ENCODE assay signal across 22 cellular contexts in the genomic region with DNA sequence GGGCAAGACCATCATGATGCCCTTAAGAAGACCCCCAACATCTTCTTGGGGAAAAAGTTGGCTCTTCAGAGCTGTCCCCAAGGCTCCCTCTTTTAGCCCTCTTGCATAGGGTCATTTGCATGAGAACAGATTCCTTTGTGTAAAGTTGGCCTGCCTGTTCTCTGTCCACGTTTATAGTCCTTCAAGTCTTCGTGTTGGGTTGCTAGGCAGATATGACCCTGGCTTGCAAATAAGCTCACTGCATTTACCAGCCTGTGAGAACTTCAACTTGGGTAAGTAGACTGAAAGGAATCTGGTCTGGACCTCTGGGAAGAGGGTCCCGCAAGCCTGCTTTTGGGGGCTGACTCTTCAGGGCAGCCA. TPM values are rescaled to one million over a fixed set of nuclear protein-coding genes. Genes with fewer than 3 reads are reported as not detected.
DNase-seq lines count a peak whose midpoint lies in the region; ATAC-seq, FAIRE-seq and TF ChIP-seq lines count a peak whose summit lies in the region.
"Had no signal": no experiment of that assay in that cellular context is flagged by ENCODE, and none has a peak within 500 bp of the region (broad histone marks: within the 10 kb centered on the region; RNA-seq: fewer than 3 reads in every experiment).

No MANE protein-coding gene starts in this region.

- no peak overlapping the region for H2AFZ ChIP-seq in K562 (ENCODE audit: low read depth, low read length)

- CTCF ChIA-PET in CD4-positive, alpha-beta T cell (lab: Charles Lee): no interaction called here
- CTCF ChIA-PET in K562 (lab: Yijun Ruan, JAX; ENCODE audit: low intra/inter-chr PET ratio): no interaction called here

- TF ChIP-seq EP300 in K562 (IDR thresholded peaks at IDR 0.05; ENCODE audit: low read length): no peak

- peak overlapping the region; percentile 18 for H3K4me3 Mint-ChIP-seq in CD4-positive, alpha-beta T cell
- peak overlapping the region; percentile 57 for H3K4me3 Mint-ChIP-seq in natural killer cell
- no peak overlapping the region for H3K4me3 Mint-ChIP-seq in activated T-cell treated with anti-CD3 and anti-CD28 coated beads, Interleukin-2, amount 50 U/mL, for 4 hours
- H3K4me3 Mint-ChIP-seq: stimulated activated effector memory CD8-positive, alpha-beta T cell treated with anti-CD3 and anti-CD28 coated beads, Interleukin-12 subunit alpha, Interleukin-12 subunit beta, amount 100 ng/mL, for 72 hours had no signal

- ATAC-seq in CD4-positive, alpha-beta T cell (ENCODE audit: poor library complexity): no peak
- ATAC-seq in K562 (no peak), natural killer cell (no peak)
- no peak for ATAC-seq in activated T-cell treated with anti-CD3 and anti-CD28 coated beads, Interleukin-2, amount 50 U/mL, for 4 hours
- ATAC-seq: activated CD4-positive, CD25-positive, alpha-beta regulatory T cell treated with anti-CD3 and anti-CD28 coated beads, Interleukin-2, amount 50 U/mL, for 24 hours; esophagus mucosa; naive thymus-derived CD8-positive, alpha-beta T cell; stimulated activated effector memory CD8-positive, alpha-beta T cell treated with anti-CD3 and anti-CD28 coated beads, Interleukin-12 subunit alpha, Interleukin-12 subunit beta, amount 100 ng/mL, for 72 hours had no signal

- H3K9me3 Mint-ChIP-seq in CD4-positive, alpha-beta T cell: no peaks in the 10 kb centered on the region
- no peaks in the 10 kb centered on the region for H3K9me3 Mint-ChIP-seq in natural killer cell
- no peaks in the 10 kb centered on the region for H3K9me3 Mint-ChIP-seq in activated T-cell treated with anti-CD3 and anti-CD28 coated beads, Interleukin-2, amount 50 U/mL, for 4 hours
- H3K9me3 Mint-ChIP-seq: naive thymus-derived CD8-positive, alpha-beta T cell; stimulated activated effector memory CD8-positive, alpha-beta T cell treated with anti-CD3 and anti-CD28 coated beads, Interleukin-12 subunit alpha, Interleukin-12 subunit beta, amount 100 ng/mL, for 72 hours had no signal

- 37% methylated on average over 3 of the region's 3 CpGs for WGBS in K562 (ENCODE audit: insufficient coverage, low coverage, missing lambda C conversion rate)

- H3K4me3 ChIP-seq in HAP-1 (no peak overlapping the region), K562 (no peak overlapping the region)
- H3K4me3 ChIP-seq: ascending aorta, prostate gland had no signal

- H3K9ac ChIP-seq in K562 (ENCODE audit: insufficient read depth in 1 of 2, low read depth in 2 of 2, low read length in 2 of 2): no peak overlapping the region

- H3K4me1 Mint-ChIP-seq in CD4-positive, alpha-beta T cell (ENCODE audit: low read depth): peaks cover 78% of the 10 kb centered on the region
- H3K4me1 Mint-ChIP-seq in natural killer cell: peaks cover 64 to 68% of the 10 kb centered on the region in 2 donors
- peaks cover 58% of the 10 kb centered on the region for H3K4me1 Mint-ChIP-seq in activated T-cell treated with anti-CD3 and anti-CD28 coated beads, Interleukin-2, amount 50 U/mL, for 4 hours (ENCODE audit: low read depth)

- no peaks in the 10 kb centered on the region for H3K79me2 ChIP-seq in K562 (ENCODE audit: control insufficient read depth, insufficient read depth, low read length)

- H4K20me1 ChIP-seq in K562 (replicated peaks; ENCODE audit: control insufficient read depth, insufficient read depth, low read length): no peaks in the 10 kb centered on the region

- H3K27me3 ChIP-seq in CD4-positive, alpha-beta T cell (ENCODE audit: control insufficient read depth, insufficient read depth, low read length): no peaks in the 10 kb centered on the region
- no peaks in the 10 kb centered on the region for H3K27me3 ChIP-seq in HAP-1 (ENCODE audit: low read depth)
- H3K27me3 ChIP-seq in K562 (ENCODE audit: control insufficient read depth in 2 of 2, insufficient read depth in 2 of 2, low read length in 2 of 2): peaks cover 7 to 12% of the 10 kb centered on the region in 2 experiments; a peak in 4 of 5 replicates
- H3K27me3 ChIP-seq: ascending aorta had no signal

- H3K36me3 ChIP-seq in HAP-1 (replicated peaks) (no peaks in the 10 kb centered on the region), K562 (ENCODE audit: control insufficient read depth, insufficient read depth, low read length) (no peaks in the 10 kb centered on the region)
- H3K36me3 ChIP-seq: ascending aorta, prostate gland had no signal

- H3K36me3 Mint-ChIP-seq in CD4-positive, alpha-beta T cell (ENCODE audit: low read depth): peaks cover 13% of the 10 kb centered on the region
- no peaks in the 10 kb centered on the region for H3K36me3 Mint-ChIP-seq in natural killer cell
- no peaks in the 10 kb centered on the region for H3K36me3 Mint-ChIP-seq in activated T-cell treated with anti-CD3 and anti-CD28 coated beads, Interleukin-2, amount 50 U/mL, for 4 hours (ENCODE audit: insufficient read depth)
- H3K36me3 Mint-ChIP-seq: naive thymus-derived CD8-positive, alpha-beta T cell had no signal

- no peak for TF ChIP-seq CTCF in CD4-positive, alpha-beta T cell (IDR thresholded peaks at IDR 0.05)
- no peak for TF ChIP-seq CTCF in K562 (IDR thresholded peaks at IDR 0.05 in 2 of 3, conservative IDR thresholded peaks at IDR 0.05 in 1 of 3; ENCODE audit: insufficient read depth in 2 of 3, low read depth in 1 of 3, low read length in 3 of 3)
- TF ChIP-seq CTCF in natural killer cell (IDR thresholded peaks at IDR 0.05): no peak

- no TSS peak for BruUV-seq in K562 (replicated peaks; lab: Mats Ljungman, UMichigan)

- H3K27ac ChIP-seq in CD4-positive, alpha-beta T cell (ENCODE audit: low read depth, low read length): no peak overlapping the region
- H3K27ac ChIP-seq in K562 (ENCODE audit: extremely low read depth, low read depth, low read length): no peak overlapping the region
- H3K27ac ChIP-seq: ascending aorta, prostate gland had no signal

- H3K4me2 ChIP-seq in K562 (ENCODE audit: insufficient read depth, low read length): no peak overlapping the region

- H3K27me3 Mint-ChIP-seq in CD4-positive, alpha-beta T cell: no peaks in the 10 kb centered on the region
- no peaks in the 10 kb centered on the region for H3K27me3 Mint-ChIP-seq in natural killer cell (ENCODE audit: low read depth in 2 of 2)
- no peaks in the 10 kb centered on the region for H3K27me3 Mint-ChIP-seq in activated T-cell treated with anti-CD3 and anti-CD28 coated beads, Interleukin-2, amount 50 U/mL, for 4 hours (ENCODE audit: low read depth)
- H3K27me3 Mint-ChIP-seq: naive thymus-derived CD8-positive, alpha-beta T cell had no signal

- TF ChIP-seq POLR2A in K562 (conservative IDR thresholded peaks at IDR 0.05): no peak
- no peak for TF ChIP-seq POLR2A in GM12892 (IDR thresholded peaks at IDR 0.05; ENCODE audit: low read depth, low read length)

- H3K27ac Mint-ChIP-seq in CD4-positive, alpha-beta T cell: peak overlapping the region; percentile 78
- peak overlapping the region; percentile 54 to 99 for H3K27ac Mint-ChIP-seq in natural killer cell

- FAIRE-seq in K562 (lab: Jason Lieb, UNC) (no peak), GM12892 (lab: Jason Lieb, UNC) (no peak)
- FAIRE-seq: frontal cortex had no signal

- TF ChIP-seq RAD21 in K562 (CRISPR knock-in tag; conservative IDR thresholded peaks at IDR 0.05 in 1 of 2, IDR thresholded peaks at IDR 0.05 in 1 of 2): no peak

- no peak for DNase-seq in CD4-positive, alpha-beta T cell
- DNase-seq in HAP-1 (ENCODE audit: low spot score in 2 of 2) (peak; percentile 70 to 86), K562 (ENCODE audit: extremely low read depth in 1 of 4, low spot score in 3 of 4) (no peak), natural killer cell (no peak), NCI-H1930 (lab: John Stamatoyannopoulos, UW) (no peak), GM12892 (ENCODE audit: insufficient read length) (no peak)
- no peak for DNase-seq in activated T-cell treated with anti-CD3 and anti-CD28 coated beads, Interleukin-2, amount 50 U/mL, for 4 hours
- DNase-seq: activated CD8-positive, alpha-beta memory T cell treated with anti-CD3 and anti-CD28 coated beads for 24 hours; activated naive CD4-positive, alpha-beta T cell treated with anti-CD3 and anti-CD28 coated beads, Interleukin-2, amount 50 U/mL, for 16 hours; activated T-cell treated with anti-CD3 and anti-CD28 coated beads, Interleukin-2, amount 50 U/mL, for 48 hours; effector CD4-positive, alpha-beta T cell; EL; hypothalamus; naive thymus-derived CD8-positive, alpha-beta T cell; NCI-H2029; NCI-H446 had no signal

- POLR2A ChIA-PET in CD4-positive, alpha-beta T cell (lab: Charles Lee): interaction anchor here (1.0 to 6.3 kb wide), 5 partner anchors 20 to 163 kb away, joined by 3 to 94 read pairs (median 4); partner anchors contain the start of gene WIPI1
- POLR2A ChIA-PET in K562 (lab: Yijun Ruan, JAX): no interaction called here

- in situ Hi-C loops in HAP-1 (cut with MboI; ENCODE audit: low sequenced_read_pairs): no loop called here
- in situ Hi-C loops in K562 (cut with MboI): no loop called here

- H3K9me1 ChIP-seq in K562 (ENCODE audit: control insufficient read depth, insufficient read depth, low read length): no peaks in the 10 kb centered on the region

- intact Hi-C loops in CD4-positive, alpha-beta T cell (cut with DNase I, micrococcal nuclease): loop anchor here in 1 of 2 experiments (5.0 kb wide), 1 partner anchor 47 kb away; the partner anchor contains the start of gene AMZ2
- intact Hi-C loops in K562 (cut with micrococcal nuclease) (no loop called here), natural killer cell (cut with micrococcal nuclease) (loop anchor here (5.0 to 10.0 kb wide), 2 partner anchors 47 to 141 kb away; partner anchors contain the start of gene AMZ2)

- no peaks in the 10 kb centered on the region for H3K9me3 ChIP-seq in CD4-positive, alpha-beta T cell (ENCODE audit: control insufficient read depth, low read length)
- H3K9me3 ChIP-seq in HAP-1: no peaks in the 10 kb centered on the region
- H3K9me3 ChIP-seq in K562 (replicated peaks; ENCODE audit: control insufficient read depth, insufficient read depth, low read depth, low read length): no peaks in the 10 kb centered on the region
- H3K9me3 ChIP-seq: ascending aorta, prostate gland had no signal

- H3K4me1 ChIP-seq in HAP-1 (peaks cover 36% of the 10 kb centered on the region), K562 (replicated peaks in 1 of 2; ENCODE audit: control insufficient read depth in 2 of 2, insufficient read depth in 2 of 2, low read length in 2 of 2) (peaks cover 8 to 22% of the 10 kb centered on the region in 2 experiments)

RNA-seq across cellular contexts. Expression of gene ARSG, which starts 2.9 kb away (rescaled TPM):
- 10 to 100 TPM; 13.8 to 16.0 TPM for total RNA-seq in CD4-positive, alpha-beta T cell
- total RNA-seq in K562 (2011; cell fraction: chromatin; rRNA removed; ENCODE audit: low replicate concordance): 5.9 and 6.9 TPM in 2 replicates
- 2.2 and 3.3 TPM in 2 replicates for total RNA-seq in K562 (2011; cell fraction: nucleolus; rRNA removed)
- total RNA-seq in K562 (2011; cell fraction: nucleoplasm; rRNA removed): 3.2 and 7.3 TPM in 2 replicates
- 1.7 and 1.8 TPM in 2 replicates for total RNA-seq in K562 (2014; rRNA removed)
- 2.1 and 3.1 TPM in 2 replicates for total RNA-seq in K562 (2014; rRNA removed; fragmentation: Illumina TruSeq; extraction: Trizol)
- 1.6 and 2.1 TPM in 2 replicates for total RNA-seq in K562 (2015; rRNA removed; fragmentation: Illumina TruSeq; extraction: Trizol)
- total RNA-seq in K562 (2021): 1.1 and 1.6 TPM in 2 replicates
- 0.64 and 1.4 TPM in 2 replicates for polyA plus RNA-seq in K562 (2011; rRNA removed)
- polyA plus RNA-seq in K562 (2011; cell fraction: cytosol; rRNA removed): 1.3 and 1.8 TPM in 2 replicates
- polyA plus RNA-seq in K562 (2011; cell fraction: nucleus; rRNA removed): 1.6 and 1.9 TPM in 2 replicates
- polyA plus RNA-seq in K562 (2012): 1.5 and 2.5 TPM in 2 replicates
- polyA plus RNA-seq in K562 (2014; fragmentation: Illumina TruSeq; extraction: Trizol): 3.8 and 5.6 TPM in 2 replicates
- polyA plus RNA-seq in K562 (2014; fragmentation: Nextera tagmentation; extraction: Ambion mirVana): 1 to 10 TPM; 1.0 to 1.8 TPM
- 3.7 and 3.8 TPM in 2 replicates for polyA plus RNA-seq in K562 (2014; rRNA removed)
- polyA minus RNA-seq in K562 (2011; rRNA and poly(A)+ RNA removed): 1.3 and 3.0 TPM in 2 replicates
- not detected in 2 replicates for polyA minus RNA-seq in K562 (2011; cell fraction: cytosol; rRNA and poly(A)+ RNA removed)
- 0.81 and 1.9 TPM in 2 replicates for polyA minus RNA-seq in K562 (2011; cell fraction: nucleus; rRNA and poly(A)+ RNA removed)
- 10 to 100 TPM; 34.8 to 52.3 (median 39.3) TPM for total RNA-seq in natural killer cell
- 5.7 TPM for polyA plus RNA-seq in GM12892 (2012; ENCODE audit: missing spikeins)
- 1 to 10 TPM; 3.2 to 4.6 (median 4.5) TPM for total RNA-seq in activated T-cell treated with anti-CD3 and anti-CD28 coated beads, Interleukin-2, amount 50 U/mL, for 4 hours

RNA-seq across cellular contexts. Expression of gene SLC16A6, which starts 3.2 kb away (rescaled TPM):
- 1 to 10 TPM; 7.7 to 9.5 TPM for total RNA-seq in CD4-positive, alpha-beta T cell
- total RNA-seq in K562 (2011; cell fraction: chromatin; rRNA removed; ENCODE audit: low replicate concordance): 0.14 and 0.33 TPM in 2 replicates
- total RNA-seq in K562 (2011; cell fraction: nucleolus; rRNA removed): 0.17 TPM in 1 of 2 replicates, not detected in the other
- 0.23 and 0.51 TPM in 2 replicates for total RNA-seq in K562 (2011; cell fraction: nucleoplasm; rRNA removed)
- total RNA-seq in K562 (2014; rRNA removed): 0.04 and 0.05 TPM in 2 replicates
- 0.15 and 0.26 TPM in 2 replicates for total RNA-seq in K562 (2014; rRNA removed; fragmentation: Illumina TruSeq; extraction: Trizol)
- 0.11 and 0.15 TPM in 2 replicates for total RNA-seq in K562 (2015; rRNA removed; fragmentation: Illumina TruSeq; extraction: Trizol)
- total RNA-seq in K562 (2021): 0.16 and 0.42 TPM in 2 replicates
- polyA plus RNA-seq in K562 (2011; rRNA removed): 0.05 and 0.11 TPM in 2 replicates
- polyA plus RNA-seq in K562 (2011; cell fraction: cytosol; rRNA removed): 0.04 TPM in 1 of 2 replicates, not detected in the other
- polyA plus RNA-seq in K562 (2011; cell fraction: nucleus; rRNA removed): 0.10 and 0.11 TPM in 2 replicates
- 0.17 and 0.21 TPM in 2 replicates for polyA plus RNA-seq in K562 (2012)
- 0.11 and 0.31 TPM in 2 replicates for polyA plus RNA-seq in K562 (2014; fragmentation: Illumina TruSeq; extraction: Trizol)
- under 1 TPM; 0.08 to 0.27 TPM for polyA plus RNA-seq in K562 (2014; fragmentation: Nextera tagmentation; extraction: Ambion mirVana)
- polyA plus RNA-seq in K562 (2014; rRNA removed): 0.07 and 0.15 TPM in 2 replicates
- 0.39 TPM in 1 of 2 replicates, not detected in the other for polyA minus RNA-seq in K562 (2011; rRNA and poly(A)+ RNA removed)
- 0.67 and 1.3 TPM in 2 replicates for polyA minus RNA-seq in K562 (2011; cell fraction: cytosol; rRNA and poly(A)+ RNA removed)
- polyA minus RNA-seq in K562 (2011; cell fraction: nucleus; rRNA and poly(A)+ RNA removed): 0.27 TPM in 1 of 2 replicates, not detected in the other
- 10 to 100 TPM; 16.5 to 20.9 (median 19.4) TPM for total RNA-seq in natural killer cell
- polyA plus RNA-seq in GM12892 (2012; ENCODE audit: missing spikeins): 2.7 TPM
- 1 to 10 TPM; 5.9 to 7.7 (median 6.0) TPM for total RNA-seq in activated T-cell treated with anti-CD3 and anti-CD28 coated beads, Interleukin-2, amount 50 U/mL, for 4 hours
- total RNA-seq: ascending aorta had no signal

RNA-seq across cellular contexts. Expression of gene AMZ2, which starts 46.3 kb away (rescaled TPM):
- 10 to 100 TPM; 63.0 to 64.9 TPM for total RNA-seq in CD4-positive, alpha-beta T cell
- 14.4 and 17.0 TPM in 2 replicates for total RNA-seq in K562 (2011; cell fraction: chromatin; rRNA removed; ENCODE audit: low replicate concordance)
- 12.1 and 12.7 TPM in 2 replicates for total RNA-seq in K562 (2011; cell fraction: nucleolus; rRNA removed)
- 14.9 and 16.1 TPM in 2 replicates for total RNA-seq in K562 (2011; cell fraction: nucleoplasm; rRNA removed)
- total RNA-seq in K562 (2014; rRNA removed): 22.6 and 30.9 TPM in 2 replicates
- 52.6 and 57.9 TPM in 2 replicates for total RNA-seq in K562 (2014; rRNA removed; fragmentation: Illumina TruSeq; extraction: Trizol)
- total RNA-seq in K562 (2015; rRNA removed; fragmentation: Illumina TruSeq; extraction: Trizol): 44.8 and 47.0 TPM in 2 replicates
- 41.1 and 43.2 TPM in 2 replicates for total RNA-seq in K562 (2021)
- polyA plus RNA-seq in K562 (2011; rRNA removed): 54.0 and 59.2 TPM in 2 replicates
- polyA plus RNA-seq in K562 (2011; cell fraction: cytosol; rRNA removed): 29.8 and 49.7 TPM in 2 replicates
- 38.0 and 55.7 TPM in 2 replicates for polyA plus RNA-seq in K562 (2011; cell fraction: nucleus; rRNA removed)
- polyA plus RNA-seq in K562 (2012): 51.0 and 61.3 TPM in 2 replicates
- 75.2 and 92.2 TPM in 2 replicates for polyA plus RNA-seq in K562 (2014; fragmentation: Illumina TruSeq; extraction: Trizol)
- polyA plus RNA-seq in K562 (2014; fragmentation: Nextera tagmentation; extraction: Ambion mirVana): 10 to 100 TPM; 56.9 to 74.5 TPM
- polyA plus RNA-seq in K562 (2014; rRNA removed): 34.8 and 41.8 TPM in 2 replicates
- 32.1 and 35.0 TPM in 2 replicates for polyA minus RNA-seq in K562 (2011; rRNA and poly(A)+ RNA removed)
- polyA minus RNA-seq in K562 (2011; cell fraction: cytosol; rRNA and poly(A)+ RNA removed): 8.7 and 11.4 TPM in 2 replicates
- polyA minus RNA-seq in K562 (2011; cell fraction: nucleus; rRNA and poly(A)+ RNA removed): 9.0 and 16.4 TPM in 2 replicates
- 100 to 1,000 TPM in 2 of 3 donors, 10 to 100 TPM in 1; 87.0 to 131 (median 107) TPM for total RNA-seq in natural killer cell
- 118 TPM for polyA plus RNA-seq in GM12892 (2012; ENCODE audit: missing spikeins)
- 10 to 100 TPM; 62.7 to 74.6 (median 72.8) TPM for total RNA-seq in activated T-cell treated with anti-CD3 and anti-CD28 coated beads, Interleukin-2, amount 50 U/mL, for 4 hours

Comparison
In these comparisons a context has a peak if more than half of its experiments do, and no peak if none do; other contexts are left out.
1. DNase-seq: peak in HAP-1 (2 of 2); none in CD4-positive, alpha-beta T cell (0 of 10), K562 (0 of 4), natural killer cell (single experiment), NCI-H1930 (0 of 2), GM12892 (single experiment) and activated T-cell treated with anti-CD3 and anti-CD28 coated beads, Interleukin-2, amount 50 U/mL, for 4 hours (single experiment).
2. RNA of gene SLC16A6, which starts 3.2 kb away (total RNA-seq): 16.5 to 20.9 TPM in natural killer cell, 7.7 to 9.5 TPM in CD4-positive, alpha-beta T cell and 5.9 to 7.7 TPM in activated T-cell treated with anti-CD3 and anti-CD28 coated beads, Interleukin-2, amount 50 U/mL, for 4 hours; 0.04 to 0.51 TPM in K562; every median in the first group is over 4 times any median in the second.